1 cellular context compared by ENCODE assay signal in the genomic region with DNA sequence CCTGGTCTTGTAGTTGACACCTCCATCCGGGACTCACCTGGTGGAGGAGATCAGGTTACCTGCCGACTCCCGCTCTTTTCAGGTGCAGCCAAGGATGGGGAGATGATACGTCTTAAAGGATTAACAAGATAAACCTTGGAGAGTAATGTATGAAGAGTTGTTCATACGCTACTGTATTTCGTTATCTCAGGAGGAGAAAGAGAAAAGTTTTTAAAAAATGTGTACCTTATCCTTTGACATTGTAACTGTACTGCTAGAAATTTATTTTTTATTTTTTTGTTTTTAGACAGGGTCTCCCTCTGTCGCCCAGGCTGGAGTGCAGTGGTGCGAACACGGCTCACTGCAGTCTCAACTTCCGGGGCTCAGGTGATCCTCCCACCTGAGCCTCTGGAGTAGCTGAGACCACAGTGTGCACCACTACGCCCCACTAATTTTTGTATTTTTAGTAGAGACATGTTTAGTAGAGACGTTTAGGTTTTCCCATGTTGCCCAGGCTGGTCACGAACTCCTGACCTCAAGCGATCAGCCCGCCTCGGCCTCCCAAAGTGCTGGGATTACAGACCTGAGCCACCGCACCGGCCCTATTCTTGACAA.
TF ChIP-seq lines count a peak whose summit lies in the region.

No MANE protein-coding gene starts in this region.

TF ChIP-seq in H1, 55 proteins besides CTCF, POLR2A, EP300 and RAD21:
- TF ChIP-seq, protein P1, sequence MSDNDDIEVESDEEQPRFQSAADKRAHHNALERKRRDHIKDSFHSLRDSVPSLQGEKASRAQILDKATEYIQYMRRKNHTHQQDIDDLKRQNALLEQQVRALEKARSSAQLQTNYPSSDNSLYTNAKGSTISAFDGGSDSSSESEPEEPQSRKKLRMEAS (IDR thresholded peaks at IDR 0.05): peak; percentile 93
- TF ChIP-seq TEAD4 (IDR thresholded peaks at IDR 0.05; ENCODE audit: low read depth, low read length) (no peak), KDM1A (IDR thresholded peaks at IDR 0.05; ENCODE audit: borderline replicate concordance, low read length) (no peak), SIX5 (IDR thresholded peaks at IDR 0.05; ENCODE audit: low read depth, low read length) (peak; percentile 25; the same call in 1 of the 2 replicates), TCF12 (IDR thresholded peaks at IDR 0.05; ENCODE audit: low read depth, low read length) (0 out of 2 replicates have a peak, but pooled peaks have one; percentile 56), CEBPB (IDR thresholded peaks at IDR 0.05; ENCODE audit: low read depth, low read length) (no peak), KDM5A (IDR thresholded peaks at IDR 0.05; ENCODE audit: low read length) (no peak), ASH2L (IDR thresholded peaks at IDR 0.05; ENCODE audit: low read length) (peak; percentile 38), SP4 (IDR thresholded peaks at IDR 0.05; ENCODE audit: low read length) (no peak), RNF2 (IDR thresholded peaks at IDR 0.05; ENCODE audit: borderline replicate concordance, low read depth, low read length, missing control alignments, poor library complexity, severe bottlenecking) (no peak), SP1 (IDR thresholded peaks at IDR 0.05; ENCODE audit: low read depth, low read length) (peak; percentile 81; the same call in 1 of the 2 replicates), SIN3A (conservative IDR thresholded peaks at IDR 0.05 in 1 of 2, IDR thresholded peaks at IDR 0.05 in 1 of 2; ENCODE audit: low read depth in 1 of 2, low read length in 2 of 2) (0 out of 4 replicates have a peak, but pooled peaks of 1 of the 2 experiments have one; percentile 28)
- TF ChIP-seq, protein P2, sequence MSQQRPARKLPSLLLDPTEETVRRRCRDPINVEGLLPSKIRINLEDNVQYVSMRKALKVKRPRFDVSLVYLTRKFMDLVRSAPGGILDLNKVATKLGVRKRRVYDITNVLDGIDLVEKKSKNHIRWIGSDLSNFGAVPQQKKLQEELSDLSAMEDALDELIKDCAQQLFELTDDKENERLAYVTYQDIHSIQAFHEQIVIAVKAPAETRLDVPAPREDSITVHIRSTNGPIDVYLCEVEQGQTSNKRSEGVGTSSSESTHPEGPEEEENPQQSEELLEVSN (IDR thresholded peaks at IDR 0.05): peak; percentile 99
TF ChIP-seq in H1: peak in this region for 7.
